Comparison of ENCODE assay signal across 8 cellular contexts in genomic region chr7:43729214-43729923, GRCh38. TPM values are rescaled to one million over a fixed set of nuclear protein-coding genes. Genes with fewer than 3 reads are reported as not detected.
A peak's percentile ranks its signal among the peaks of the same experiment; 100 is the strongest.
DNase-seq lines count a peak whose midpoint lies in the region; ATAC-seq and TF ChIP-seq lines count a peak whose summit lies in the region.

TSS of gene COA1 (minus strand) at chr7:43729523. CDS start at chr7:43648614, 80,909 bp downstream.

- peak within 1 kb of the TSS; percentile 83 to 91 for H3K4me3 ChIP-seq in esophagus (ENCODE audit: low read depth in 1 of 2, low read length in 2 of 2)
- H3K4me3 ChIP-seq in mucosa of stomach (ENCODE audit: low read length): peak within 1 kb of the TSS; percentile 62

- H3K27me3 Mint-ChIP-seq in activated T-cell treated with anti-CD3 and anti-CD28 coated beads, Interleukin-2, amount 50 U/mL, for 24 hours: no peaks in the 10 kb centered on the region

- H3K27ac Mint-ChIP-seq in activated T-cell treated with anti-CD3 and anti-CD28 coated beads, Interleukin-2, amount 50 U/mL, for 24 hours: peak within 1 kb of the TSS; percentile 92

- in situ Hi-C loops in KBM-7 (cut with MboI; ENCODE audit: low pct_unique_long_range_greater_than_20kb, low sequenced_read_pairs): no loop called here

- 1% methylated on average over 65 to 66 of the region's 66 CpGs for WGBS in esophagus, 2 donors

- no peaks in the 10 kb centered on the region for H3K9me3 Mint-ChIP-seq in activated T-cell treated with anti-CD3 and anti-CD28 coated beads, Interleukin-2, amount 50 U/mL, for 24 hours

- H3K36me3 Mint-ChIP-seq in activated T-cell treated with anti-CD3 and anti-CD28 coated beads, Interleukin-2, amount 50 U/mL, for 24 hours (ENCODE audit: low read depth): peaks cover 42% of the 10 kb centered on the region

- peaks cover 42% of the 10 kb centered on the region for H3K4me1 Mint-ChIP-seq in activated T-cell treated with anti-CD3 and anti-CD28 coated beads, Interleukin-2, amount 50 U/mL, for 24 hours (ENCODE audit: low read depth)

- H3K9ac ChIP-seq in mucosa of stomach (ENCODE audit: low read length): peak within 1 kb of the TSS; percentile 67

- H3K4me1 ChIP-seq in esophagus (ENCODE audit: control insufficient read depth in 2 of 2, insufficient read depth in 2 of 2, low read length in 1 of 2) (no peaks in the 10 kb centered on the region), mucosa of stomach (ENCODE audit: control insufficient read depth, insufficient read depth, low read length) (peaks cover 6% of the 10 kb centered on the region)

- peak; percentile 88 for DNase-seq in DMS79 (lab: John Stamatoyannopoulos, UW)
- DNase-seq in KBM-7: peak; percentile 94
- DNase-seq in activated T-cell treated with anti-CD3 and anti-CD28 coated beads, Interleukin-2, amount 50 U/mL, for 24 hours: peak; percentile 88
- DNase-seq in stimulated activated CD8-positive, alpha-beta memory T cell treated with anti-CD3 and anti-CD28 coated beads, Interleukin-4, amount 100 ng/mL, for 48 hours: peak; percentile 86

- H3K27me3 ChIP-seq in esophagus (ENCODE audit: control insufficient read depth in 1 of 2, insufficient read depth in 2 of 2, low read length in 2 of 2): no peaks in the 10 kb centered on the region
- no peaks in the 10 kb centered on the region for H3K27me3 ChIP-seq in mucosa of stomach (ENCODE audit: control insufficient read depth, insufficient read depth, low read length)

- H3K9me3 ChIP-seq in esophagus (ENCODE audit: control insufficient read depth in 2 of 2, insufficient read depth in 1 of 2, low read depth in 1 of 2, low read length in 1 of 2): no peaks in the 10 kb centered on the region
- H3K9me3 ChIP-seq in mucosa of stomach (ENCODE audit: control insufficient read depth, low read length): no peaks in the 10 kb centered on the region

- peak; percentile 75 for ATAC-seq in GM21717 (IDR thresholded peaks at IDR 0.05; ENCODE audit: unreplicated experiment)

- peak within 1 kb of the TSS; percentile 94 for H3K4me3 Mint-ChIP-seq in activated T-cell treated with anti-CD3 and anti-CD28 coated beads, Interleukin-2, amount 50 U/mL, for 24 hours

- no peaks in the 10 kb centered on the region for H3K36me3 ChIP-seq in esophagus (ENCODE audit: control insufficient read depth in 2 of 2, insufficient read depth in 2 of 2, low read length in 1 of 2)
- H3K36me3 ChIP-seq in mucosa of stomach (ENCODE audit: control insufficient read depth, insufficient read depth, low read length): no peaks in the 10 kb centered on the region

- H3K27ac ChIP-seq in esophagus (ENCODE audit: low read depth in 2 of 2, low read length in 1 of 2): peak within 1 kb of the TSS; percentile 89 to 91

TF ChIP-seq in PFSK-1, 5 proteins besides CTCF, POLR2A, EP300 and RAD21:
- TF ChIP-seq REST (IDR thresholded peaks at IDR 0.05; ENCODE audit: insufficient read depth in 1 of 2, low read depth in 2 of 2, low read length in 2 of 2) (peak in 1 of 2 experiments; percentile 66; a peak in 2 of 4 replicates), TAF1 (IDR thresholded peaks at IDR 0.05; ENCODE audit: borderline replicate concordance, insufficient read depth, low read length) (peak; percentile 99), POLR2AphosphoS5 (IDR thresholded peaks at IDR 0.05; ENCODE audit: low read depth, low read length) (peak; percentile 99), SIN3A (IDR thresholded peaks at IDR 0.05; ENCODE audit: borderline replicate concordance, insufficient read depth, low read length) (peak; percentile 88; the same call in 1 of the 2 replicates), FOXP2 (optimal IDR thresholded peaks at IDR 0.05; ENCODE audit: borderline replicate concordance, extremely low read depth, extremely low read length, insufficient read depth) (peak; percentile 67)

RNA-seq across cellular contexts. Expression of gene COA1, which starts in this region (rescaled TPM):
- 24.5 TPM for polyA plus RNA-seq in PFSK-1 (2012; ENCODE audit: insufficient read length, low read depth)
- polyA plus RNA-seq in esophagus: 10 to 100 TPM; 24.2 to 32.3 TPM

Comparison
In these comparisons a context has a peak if more than half of its experiments do, and no peak if none do; other contexts are left out.
1. Peak in every context shown above with its lines: DNase-seq, ATAC-seq, H3K4me3 ChIP-seq and H3K27ac ChIP-seq.